In genomic region chr11:69842746-69843528, GRCh38 we compare ENCODE assay signal across 16 cellular contexts. TPM values are rescaled to one million over a fixed set of nuclear protein-coding genes. Genes with fewer than 3 reads are reported as not detected.
DNase-seq lines count a peak whose midpoint lies in the region; ATAC-seq and TF ChIP-seq lines count a peak whose summit lies in the region.
"Had no signal": no experiment of that assay in that cellular context is flagged by ENCODE, and none has a peak within 500 bp of the region (broad histone marks: within the 10 kb centered on the region; RNA-seq: fewer than 3 reads in every experiment).

No MANE protein-coding gene starts in this region.

- 18 to 21% methylated on average over 7 of the region's 7 CpGs for WGBS in GM23248 (ENCODE audit: low coverage in 1 of 2, low lambda C conversion rate in 2 of 2, missing lambda C conversion rate in 2 of 2), 2 experiments
- no CpG with 5 or more reads among the region's 7 CpGs for WGBS in neuronal stem cell (ENCODE audit: extremely low coverage in 2 of 2, insufficient read length in 2 of 2, insufficient replicate concordance in 1 of 2), 2 donors

- ATAC-seq in Panc1 (0 out of 2 replicates have a peak, but pooled peaks have one; percentile 29), GM21360 (IDR thresholded peaks at IDR 0.05; ENCODE audit: unreplicated experiment) (no peak)

- no TSS peak for BruUV-seq in Panc1 (replicated peaks; lab: Mats Ljungman, UMichigan)

- no peaks in the 10 kb centered on the region for H3F3A ChIP-seq in GM23248 (ENCODE audit: insufficient read depth)

- no peak overlapping the region for H3K4ac ChIP-seq in neuronal stem cell (ENCODE audit: low read length)

- peak; percentile 19 for DNase-seq in GM23248
- DNase-seq in Panc1 (ENCODE audit: low read depth, low spot score) = no peak
- DNase-seq in iPS-NIHi11 (ENCODE audit: low spot score) = peak; percentile 36
- no peak for DNase-seq in neuronal stem cell (ENCODE audit: low spot score)
- no peak for DNase-seq in HT-29 (ENCODE audit: low spot score)
- no peak for DNase-seq in G401 (ENCODE audit: low spot score)
- no peak for DNase-seq in NCI-H2227 (lab: John Stamatoyannopoulos, UW; ENCODE audit: unreplicated experiment)
- DNase-seq: ACHN, NCI-H1930, NCI-H446, NCI-H748 treated with DMSO at 0.1 percent for 48 hours, Right ventricle myocardium superior had no signal

- peak overlapping the region; percentile 83 for H2AK5ac ChIP-seq in neuronal stem cell (ENCODE audit: low read depth, low read length)

- H2BK12ac ChIP-seq in neuronal stem cell (ENCODE audit: low read length) = no peak overlapping the region

- no peak overlapping the region for H4K91ac ChIP-seq in neuronal stem cell (ENCODE audit: low read depth, low read length, poor library complexity)

- H3K14ac ChIP-seq in neuronal stem cell (ENCODE audit: low read length) = no peak overlapping the region

- H3K79me2 ChIP-seq in GM23248 (ENCODE audit: insufficient read depth) = no peaks in the 10 kb centered on the region

- no peak for TF ChIP-seq CTCF in Panc1 (IDR thresholded peaks at IDR 0.05)

- no peak overlapping the region for H3K23ac ChIP-seq in neuronal stem cell (ENCODE audit: low read depth, low read length, poor library complexity)

- H4K20me1 ChIP-seq in GM23248 (ENCODE audit: insufficient read depth) = no peaks in the 10 kb centered on the region

- no peaks in the 10 kb centered on the region for H3K79me1 ChIP-seq in neuronal stem cell (ENCODE audit: low read depth, low read length)

- H3K9me2 ChIP-seq in GM23248 (ENCODE audit: insufficient read depth) = no peaks in the 10 kb centered on the region

- no peaks in the 10 kb centered on the region for H3K9me3 ChIP-seq in GM23248 (ENCODE audit: low read depth)
- H3K9me3 ChIP-seq in Panc1 (ENCODE audit: control insufficient read depth, insufficient read depth, low read depth, low read length) = no peaks in the 10 kb centered on the region
- H3K9me3 ChIP-seq in neuronal stem cell (replicated peaks in 1 of 2; ENCODE audit: control insufficient read depth in 2 of 2, insufficient read depth in 1 of 2, low read depth in 1 of 2, low read length in 2 of 2) = peaks cover 0 to 11% of the 10 kb centered on the region in 2 donors

- H3K27me3 ChIP-seq in GM23248 (replicated peaks; ENCODE audit: insufficient read depth) (peaks cover 23% of the 10 kb centered on the region; the same call in 1 of the 2 replicates), Panc1 (ENCODE audit: control insufficient read depth, insufficient read depth, low read length) (peaks cover 3% of the 10 kb centered on the region; the same call in 1 of the 2 replicates), neuronal stem cell (ENCODE audit: control insufficient read depth in 3 of 3, insufficient read depth in 3 of 3, low read depth in 1 of 3, low read length in 3 of 3) (no peaks in the 10 kb centered on the region)

- peak overlapping the region; percentile 13 for H2BK15ac ChIP-seq in neuronal stem cell (ENCODE audit: low read length)

- no peaks in the 10 kb centered on the region for H3K36me3 ChIP-seq in GM23248 (ENCODE audit: low read depth)
- no peaks in the 10 kb centered on the region for H3K36me3 ChIP-seq in Panc1 (ENCODE audit: control insufficient read depth, insufficient read depth, low read length)
- no peaks in the 10 kb centered on the region for H3K36me3 ChIP-seq in neuronal stem cell (replicated peaks in 1 of 2; ENCODE audit: control insufficient read depth in 2 of 2, insufficient read depth in 2 of 2, low read length in 2 of 2)

- H3K4me2 ChIP-seq in GM23248 (ENCODE audit: unreplicated experiment) (no peak overlapping the region), neuronal stem cell (ENCODE audit: insufficient read depth, low read length, poor library complexity, severe bottlenecking) (no peak overlapping the region)

- H3K27ac ChIP-seq in GM23248 (no peak overlapping the region), Panc1 (ENCODE audit: low read length) (no peak overlapping the region), neuronal stem cell (replicated peaks; ENCODE audit: low read length) (no peak overlapping the region)
- H3K27ac ChIP-seq: HL-60, SK-N-MC had no signal

- H3K9ac ChIP-seq in GM23248 (no peak overlapping the region), neuronal stem cell (ENCODE audit: low read depth, low read length, poor library complexity) (no peak overlapping the region)

- POLR2A ChIA-PET in Panc1 (lab: Charles Lee) = interaction anchor here (0.6 kb wide), 1 partner anchor 1610 kb away, joined by 7 read pairs; the partner anchor contains the start of gene NADSYN1

- no peak overlapping the region for H2AFZ ChIP-seq in GM23248
- H2AFZ ChIP-seq in neuronal stem cell (ENCODE audit: low read length) = no peak overlapping the region

- H3K18ac ChIP-seq in neuronal stem cell (ENCODE audit: low read length) = peak overlapping the region; percentile 67

- in situ Hi-C loops in GM23248 (cut with MboI) (no loop called here), Panc1 (cut with HindIII; ENCODE audit: low pct_unique_long_range_greater_than_20kb, low sequenced_read_pairs) (no loop called here), G401 (cut with HindIII; ENCODE audit: low sequenced_read_pairs) (no loop called here)

- CTCF ChIA-PET in Panc1 (lab: Charles Lee) = interaction anchor here (0.5 to 0.6 kb wide), 2 partner anchors 182 to 649 kb away, joined by 3 to 9 read pairs; no protein-coding TSS in a partner anchor

- no peak overlapping the region for H3K4me3 ChIP-seq in GM23248
- no peak overlapping the region for H3K4me3 ChIP-seq in Panc1 (ENCODE audit: low read depth in 2 of 2, low read length in 2 of 2)
- no peak overlapping the region for H3K4me3 ChIP-seq in neuronal stem cell (ENCODE audit: low read length in 2 of 2)
- H3K4me3 ChIP-seq: SK-N-MC had no signal

- no peak overlapping the region for H4K8ac ChIP-seq in neuronal stem cell (ENCODE audit: low read depth, low read length)

- H2BK5ac ChIP-seq in neuronal stem cell (ENCODE audit: low read length) = no peak overlapping the region

- intact Hi-C loops in Panc1 (cut with micrococcal nuclease; ENCODE audit: unreplicated experiment) = no loop called here

- H3K4me1 ChIP-seq in GM23248 (ENCODE audit: insufficient read depth) (no peaks in the 10 kb centered on the region), Panc1 (ENCODE audit: control insufficient read depth, insufficient read depth, low read length) (no peaks in the 10 kb centered on the region), neuronal stem cell (ENCODE audit: control insufficient read depth in 2 of 2, insufficient read depth in 1 of 2, low read depth in 1 of 2, low read length in 2 of 2) (peaks cover 0 to 20% of the 10 kb centered on the region in 2 donors)
- H3K4me1 ChIP-seq: Caco-2 had no signal

- no peak overlapping the region for H2BK120ac ChIP-seq in neuronal stem cell (ENCODE audit: low read depth, low read length)

RNA-seq across cellular contexts. Expression of gene FGF3, which starts 23.7 kb away (rescaled TPM):
- total RNA-seq in GM23248 (2014; rRNA removed; shearing (Covaris generic)) = not detected in 2 replicates
- not detected in 2 replicates for polyA plus RNA-seq in GM23248 (2016; fragmentation: Nextera tagmentation; extraction: Ambion mirVana)
- total RNA-seq in Panc1 (2021; ENCODE audit: unreplicated experiment) = not detected
- not detected for polyA plus RNA-seq in Panc1 (2012; ENCODE audit: insufficient read length)
- 0.13 TPM for polyA plus RNA-seq in neuronal stem cell (2013, experiment 1 of 2)
- polyA plus RNA-seq in neuronal stem cell (2013, experiment 2 of 2) = 0.26 TPM
- total RNA-seq in HT-29 (2014; rRNA removed; shearing (Covaris generic)) = 0.41 TPM in 1 of 2 replicates, not detected in the other
- total RNA-seq in G401 (2014; rRNA removed; shearing (Covaris generic)) = not detected in 2 replicates
- total RNA-seq: Caco-2, Right ventricle myocardium superior had no signal

Comparison
In these comparisons a context has a peak if more than half of its experiments do, and no peak if none do; other contexts are left out.
1. DNase-seq: peak in GM23248 (single experiment) and iPS-NIHi11 (single experiment); none in Panc1 (single experiment), neuronal stem cell (single experiment), HT-29 (single experiment), G401 (single experiment) and NCI-H2227 (single experiment).